8 cellular contexts compared by ENCODE assay signal in genomic region chr11:68904458-68904847, GRCh38. TPM values are rescaled to one million over a fixed set of nuclear protein-coding genes. Genes with fewer than 3 reads are reported as not detected.
DNase-seq lines count a peak whose midpoint lies in the region; FAIRE-seq and TF ChIP-seq lines count a peak whose summit lies in the region.

No MANE protein-coding gene starts in this region.

- H3K4me3 ChIP-seq in HFF-Myc (replicated peaks; ENCODE audit: low read depth, low read length) (peak overlapping the region; percentile 71), foreskin fibroblast (ENCODE audit: low read depth in 1 of 2, low read length in 2 of 2) (peak overlapping the region; percentile 96 to 100), sigmoid colon (peak overlapping the region; percentile 63 to 94 (median 80))

- H3K27ac ChIP-seq in VCaP = peak overlapping the region; percentile 89
- H3K27ac ChIP-seq in sigmoid colon = peak overlapping the region; percentile 85 to 94 (median 91)

- H3K9me3 ChIP-seq in sigmoid colon = no peaks in the 10 kb centered on the region

- TF ChIP-seq EP300 in sigmoid colon (IDR thresholded peaks at IDR 0.05) = no peak

- intact Hi-C loops in Calu3 (cut with micrococcal nuclease; ENCODE audit: unreplicated experiment) (no loop called here), sigmoid colon (cut with DNase I) (loop anchor here (5.0 to 10.0 kb wide), 5 partner anchors 62 to 770 kb away; partner anchors contain the start of genes CCND1, CPT1A, LTO1 and TPCN2)

- peaks cover 4 to 49% (median 27%) of the 10 kb centered on the region in 4 donors for H3K36me3 ChIP-seq in sigmoid colon

- TF ChIP-seq CTCF in Calu3 (IDR thresholded peaks at IDR 0.05; ENCODE audit: unreplicated experiment) = no peak
- TF ChIP-seq CTCF in HFF-Myc (IDR thresholded peaks at IDR 0.05; ENCODE audit: low read depth, low read length, missing control alignments) = no peak
- no peak for TF ChIP-seq CTCF in VCaP (conservative IDR thresholded peaks at IDR 0.05)
- TF ChIP-seq CTCF in foreskin fibroblast (IDR thresholded peaks at IDR 0.05; ENCODE audit: low read depth, low read length) = no peak
- TF ChIP-seq CTCF in sigmoid colon (IDR thresholded peaks at IDR 0.05) = no peak

- peak overlapping the region; percentile 100 for H3K4me3 Mint-ChIP-seq in Calu3 (ENCODE audit: low read depth, unreplicated experiment)

- CTCF ChIA-PET in Calu3 (lab: Charles Lee) = interaction anchor here (1.0 kb wide), 1 partner anchor 140 kb away, joined by 4 read pairs; no protein-coding TSS in a partner anchor

- no peaks in the 10 kb centered on the region for H3K9me3 Mint-ChIP-seq in Calu3 (ENCODE audit: low read depth, unreplicated experiment)

- peak; percentile 27 for DNase-seq in Calu3
- no peak for DNase-seq in HFF-Myc (ENCODE audit: extremely low read depth, low read depth)
- no peak for DNase-seq in foreskin fibroblast
- DNase-seq in sigmoid colon = peak; percentile 71
- no peak for DNase-seq in H4 (ENCODE audit: low spot score)
- no peak for DNase-seq in frontal cortex (ENCODE audit: low spot score in 2 of 2)
- DNase-seq in kidney tubule cell (ENCODE audit: low spot score) = no peak

- FAIRE-seq in frontal cortex (lab: Jason Lieb, UNC) = no peak

- no peaks in the 10 kb centered on the region for H3K27me3 Mint-ChIP-seq in Calu3 (ENCODE audit: unreplicated experiment)

- peaks cover 2 to 38% (median 31%) of the 10 kb centered on the region in 4 donors for H3K4me1 ChIP-seq in sigmoid colon

- TF ChIP-seq POLR2A in sigmoid colon (IDR thresholded peaks at IDR 0.05) = no peak

- H3K27me3 ChIP-seq in sigmoid colon = no peaks in the 10 kb centered on the region

- WGBS in sigmoid colon, 2 donors = 1 to 3% methylated on average over 13 of the region's 13 CpGs

- H3K27ac Mint-ChIP-seq in Calu3 (ENCODE audit: unreplicated experiment) = peak overlapping the region; percentile 97

- peaks cover 31% of the 10 kb centered on the region for H3K36me3 Mint-ChIP-seq in Calu3 (ENCODE audit: insufficient read depth, unreplicated experiment)

- peaks cover 33% of the 10 kb centered on the region for H3K4me1 Mint-ChIP-seq in Calu3 (ENCODE audit: low read depth, unreplicated experiment)

- no TSS peak for BruUV-seq in Calu3 (replicated peaks; lab: Mats Ljungman, UMichigan)

RNA-seq across cellular contexts. Expression of gene IGHMBP2, which starts 0.8 kb away (rescaled TPM):
- total RNA-seq in Calu3 (2022) = 27.6 and 32.4 TPM in 2 replicates
- 10 to 100 TPM; 12.2 to 41.3 (median 30.4) TPM for total RNA-seq in sigmoid colon
- 10 to 100 TPM in 1 of 3 donors, 1 to 10 TPM in 2; 5.4 to 15.7 (median 8.1) TPM for polyA plus RNA-seq in sigmoid colon
- 3.3 and 5.3 TPM in 2 replicates for total RNA-seq in H4 (2014; rRNA removed; shearing (Covaris generic))
- total RNA-seq in frontal cortex = 10.2 TPM

RNA-seq across cellular contexts. Expression of gene MRPL21, which starts 0.8 kb away (rescaled TPM):
- total RNA-seq in Calu3 (2022) (79.7 and 83.4 TPM in 2 replicates), sigmoid colon (10 to 100 TPM; 53.7 to 99.1 (median 67.5) TPM), frontal cortex (51.0 TPM)
- polyA plus RNA-seq in sigmoid colon = 100 to 1,000 TPM; 107 to 134 (median 124) TPM
- 110 and 148 TPM in 2 replicates for total RNA-seq in H4 (2014; rRNA removed; shearing (Covaris generic))

Comparison
In these comparisons a context has a peak if more than half of its experiments do, and no peak if none do; other contexts are left out.
1. DNase-seq: peak in Calu3 (single experiment) and sigmoid colon (single experiment); none in HFF-Myc (single experiment), foreskin fibroblast (0 of 2), H4 (single experiment), frontal cortex (0 of 2) and kidney tubule cell (single experiment).
2. Peak in every context shown above with its lines, with median percentiles within 50 percentile points of each other: H3K4me3 ChIP-seq.